ENCODE assay signal across 8 cellular contexts in genomic region chr1:169928438-169929209, GRCh38. TPM values are rescaled to one million over a fixed set of nuclear protein-coding genes. Genes with fewer than 3 reads are reported as not detected.
DNase-seq lines count a peak whose midpoint lies in the region; ATAC-seq and TF ChIP-seq lines count a peak whose summit lies in the region.

No MANE protein-coding gene starts in this region.

- peak; percentile 19 for DNase-seq in GDM1 (lab: John Stamatoyannopoulos, UW)
- peak; percentile 75 for DNase-seq in LoVo (ENCODE audit: low spot score)
- peak; percentile 71 for DNase-seq in SK-MEL-5 (ENCODE audit: low read depth, low spot score)
- no peak for DNase-seq in esophagus muscularis mucosa (ENCODE audit: extremely low spot score)
- DNase-seq in omental fat pad (ENCODE audit: low spot score), result no peak
- DNase-seq in effector CD4-positive, alpha-beta T cell, result no peak
- no peak for DNase-seq in occipital lobe (lab: John Stamatoyannopoulos, UW)

- H3K27ac ChIP-seq in esophagus muscularis mucosa (replicated peaks in 1 of 4), result no peak overlapping the region

- 38% methylated on average over 6 of the region's 6 CpGs for WGBS in esophagus muscularis mucosa

- peak; percentile 57 to 71 (median 68) for TF ChIP-seq CTCF in esophagus muscularis mucosa (IDR thresholded peaks at IDR 0.05)
- TF ChIP-seq CTCF in omental fat pad (IDR thresholded peaks at IDR 0.05), result no peak

- H3K4me1 ChIP-seq in esophagus muscularis mucosa, result peaks cover 8 to 13% (median 12%) of the 10 kb centered on the region in 4 donors

- peak; percentile 77 for ATAC-seq in GM21576 (IDR thresholded peaks at IDR 0.05; ENCODE audit: unreplicated experiment)
- ATAC-seq in omental fat pad (ENCODE audit: low FRiP score), result peak; percentile 57

- no peaks in the 10 kb centered on the region for H3K36me3 ChIP-seq in esophagus muscularis mucosa

- in situ Hi-C loops in SK-MEL-5 (cut with HindIII; ENCODE audit: low pct_unique_long_range_greater_than_20kb, low sequenced_read_pairs), result no loop called here

- intact Hi-C loops in esophagus muscularis mucosa (cut with DNase I), result loop anchor here (5.0 kb wide), 1 partner anchor 999 kb away; no protein-coding TSS in a partner anchor

- no peak for TF ChIP-seq EP300 in esophagus muscularis mucosa (IDR thresholded peaks at IDR 0.05)

- no peaks in the 10 kb centered on the region for H3K9me3 ChIP-seq in esophagus muscularis mucosa

- no peak overlapping the region for H3K4me3 ChIP-seq in esophagus muscularis mucosa

- H3K27me3 ChIP-seq in esophagus muscularis mucosa, result no peaks in the 10 kb centered on the region

- no peak for TF ChIP-seq POLR2A in esophagus muscularis mucosa (IDR thresholded peaks at IDR 0.05; ENCODE audit: low read depth)

RNA-seq across cellular contexts. Expression of gene SCYL3, which starts 34.9 kb away (rescaled TPM):
- 5.5 and 7.1 TPM in 2 replicates for total RNA-seq in SK-MEL-5 (2014; rRNA removed; shearing (Covaris generic))
- polyA plus RNA-seq in SK-MEL-5 (2015; cell fraction: cytosol; rRNA removed), result 2.0 and 6.2 TPM in 2 replicates
- 17.0 and 18.6 TPM in 2 replicates for polyA plus RNA-seq in SK-MEL-5 (2015; cell fraction: nucleus; rRNA removed)
- total RNA-seq in esophagus muscularis mucosa, result 10 to 100 TPM; 10.2 to 11.8 (median 10.3) TPM
- total RNA-seq in omental fat pad, result 10 to 100 TPM in 2 of 4 donors, 1 to 10 TPM in 2; 7.0 to 17.2 (median 10.9) TPM
- total RNA-seq in occipital lobe, result 14.2 TPM

Comparison
In these comparisons a context has a peak if more than half of its experiments do, and no peak if none do; other contexts are left out.
1. DNase-seq: peak in GDM1 (single experiment), LoVo (single experiment) and SK-MEL-5 (single experiment); none in esophagus muscularis mucosa (single experiment), omental fat pad (single experiment), effector CD4-positive, alpha-beta T cell (single experiment) and occipital lobe (single experiment).
2. CTCF ChIP-seq: peak in esophagus muscularis mucosa (3 of 3); none in omental fat pad (0 of 3).